In genomic region chr3:101813817-101814440, GRCh38 we compare ENCODE assay signal across 1 cellular context.
TF ChIP-seq lines count a peak whose summit lies in the region.

No MANE protein-coding gene starts in this region.

TF ChIP-seq in K562, 482 proteins besides CTCF, POLR2A, EP300 and RAD21 (continued from another document):
- TF ChIP-seq, protein P1, sequence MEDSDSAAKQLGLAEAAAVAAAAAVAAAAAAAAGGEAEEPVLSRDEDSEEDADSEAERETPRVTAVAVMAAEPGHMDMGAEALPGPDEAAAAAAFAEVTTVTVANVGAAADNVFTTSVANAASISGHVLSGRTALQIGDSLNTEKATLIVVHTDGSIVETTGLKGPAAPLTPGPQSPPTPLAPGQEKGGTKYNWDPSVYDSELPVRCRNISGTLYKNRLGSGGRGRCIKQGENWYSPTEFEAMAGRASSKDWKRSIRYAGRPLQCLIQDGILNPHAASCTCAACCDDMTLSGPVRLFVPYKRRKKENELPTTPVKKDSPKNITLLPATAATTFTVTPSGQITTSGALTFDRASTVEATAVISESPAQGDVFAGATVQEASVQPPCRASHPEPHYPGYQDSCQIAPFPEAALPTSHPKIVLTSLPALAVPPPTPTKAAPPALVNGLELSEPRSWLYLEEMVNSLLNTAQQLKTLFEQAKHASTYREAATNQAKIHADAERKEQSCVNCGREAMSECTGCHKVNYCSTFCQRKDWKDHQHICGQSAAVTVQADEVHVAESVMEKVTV (CRISPR knock-in tag; IDR thresholded peaks at IDR 0.05), result peak; percentile 62; the same call in 1 of the 2 replicates
